In genomic region chr17:83036193-83036592, GRCh38 we compare ENCODE assay signal across 24 cellular contexts.
"Had no signal": no experiment of that assay in that cellular context is flagged by ENCODE, and none has a peak within 500 bp of the region (broad histone marks: within the 10 kb centered on the region; RNA-seq: fewer than 3 reads in every experiment).

No MANE protein-coding gene starts in this region.

- H3K4me1 Mint-ChIP-seq: activated CD4-positive, alpha-beta T cell treated with anti-CD3 and anti-CD28 coated beads, Interleukin-2, amount 10 ng/mL, durations not matched to agents 7 days and 5 days; activated naive CD4-positive, alpha-beta T cell treated with anti-CD3 and anti-CD28 coated beads, Interleukin-2, amount 10 ng/mL, durations not matched to agents 7 days and 5 days; activated naive CD8-positive, alpha-beta T cell treated with anti-CD3 and anti-CD28 coated beads, Interleukin-2, amount 10 ng/mL, durations not matched to agents 7 days and 5 days; IgD-negative memory B cell; T-cell had no signal

- DNase-seq: activated CD4-positive, alpha-beta memory T cell treated with anti-CD3 and anti-CD28 coated beads for 36 hours; activated CD4-positive, alpha-beta T cell treated with anti-CD3 and anti-CD28 coated beads, Interleukin-2, amount 10 ng/mL, durations not matched to agents 7 days and 5 days; activated CD4-positive, CD25-positive, alpha-beta regulatory T cell; activated gamma-delta T cell treated with Interleukin-2 at 50 U/mL for 16 hours; activated naive CD4-positive, alpha-beta T cell treated with anti-CD3 and anti-CD28 coated beads, Interleukin-2, amount 10 ng/mL, durations not matched to agents 7 days and 5 days; activated naive CD8-positive, alpha-beta T cell treated with anti-CD3 and anti-CD28 coated beads, Interleukin-2, amount 10 ng/mL, durations not matched to agents 7 days and 5 days; activated T-cell treated with anti-CD3 and anti-CD28 coated beads, Interleukin-2, amount 50 U/mL, for 4 hours; anterior cingulate cortex; KG1; MV-4-11; NCI-H1092 treated with DMSO at 0.1 percent for 48 hours; NCI-H1436; NCI-H1694 treated with DMSO at 0.1 percent for 48 hours; NCI-H2029 treated with DMSO at 0.1 percent for 48 hours; NCI-H345; NCI-H510A; NCI-H526 treated with DMSO at 0.1 percent for 48 hours; NCI-H82; T-cell; T-helper 2 cell; T1000 had no signal

- ATAC-seq: activated T-cell treated with anti-CD3 and anti-CD28 coated beads, Interleukin-2, amount 50 U/mL, for 4 hours; T-cell had no signal

- H3K4me3 Mint-ChIP-seq: activated CD4-positive, alpha-beta memory T cell treated with anti-CD3 and anti-CD28 coated beads for 36 hours; activated CD4-positive, alpha-beta T cell treated with anti-CD3 and anti-CD28 coated beads, Interleukin-2, amount 10 ng/mL, durations not matched to agents 7 days and 5 days; activated naive CD4-positive, alpha-beta T cell treated with anti-CD3 and anti-CD28 coated beads, Interleukin-2, amount 10 ng/mL, durations not matched to agents 7 days and 5 days; activated naive CD8-positive, alpha-beta T cell treated with anti-CD3 and anti-CD28 coated beads, Interleukin-2, amount 10 ng/mL, durations not matched to agents 7 days and 5 days; activated T-cell treated with anti-CD3 and anti-CD28 coated beads, Interleukin-2, amount 50 U/mL, for 4 hours; IgD-negative memory B cell; T-cell had no signal

- H3K4me1 ChIP-seq: adrenal gland had no signal

- H3K4me3 ChIP-seq: adrenal gland, SK-N-MC had no signal

- H3K27me3 Mint-ChIP-seq: activated CD4-positive, alpha-beta memory T cell treated with anti-CD3 and anti-CD28 coated beads for 36 hours; activated CD4-positive, alpha-beta T cell treated with anti-CD3 and anti-CD28 coated beads, Interleukin-2, amount 10 ng/mL, durations not matched to agents 7 days and 5 days; activated naive CD4-positive, alpha-beta T cell treated with anti-CD3 and anti-CD28 coated beads, Interleukin-2, amount 10 ng/mL, durations not matched to agents 7 days and 5 days; activated naive CD8-positive, alpha-beta T cell treated with anti-CD3 and anti-CD28 coated beads, Interleukin-2, amount 10 ng/mL, durations not matched to agents 7 days and 5 days; IgD-negative memory B cell; T-cell had no signal

- H3K27me3 ChIP-seq: adrenal gland had no signal

- H3K27ac ChIP-seq: adrenal gland, SK-N-MC had no signal

- H3K27ac Mint-ChIP-seq: activated CD4-positive, alpha-beta memory T cell treated with anti-CD3 and anti-CD28 coated beads for 36 hours; activated CD4-positive, alpha-beta T cell treated with anti-CD3 and anti-CD28 coated beads, Interleukin-2, amount 10 ng/mL, durations not matched to agents 7 days and 5 days; activated naive CD4-positive, alpha-beta T cell treated with anti-CD3 and anti-CD28 coated beads, Interleukin-2, amount 10 ng/mL, durations not matched to agents 7 days and 5 days; activated naive CD8-positive, alpha-beta T cell treated with anti-CD3 and anti-CD28 coated beads, Interleukin-2, amount 10 ng/mL, durations not matched to agents 7 days and 5 days; IgD-negative memory B cell; T-cell had no signal
